Comparison of ENCODE assay signal across 19 cellular contexts in genomic region chr20:64040231-64041039, GRCh38. TPM values are rescaled to one million over a fixed set of nuclear protein-coding genes. Genes with fewer than 3 reads are reported as not detected.
DNase-seq lines count a peak whose midpoint lies in the region; ATAC-seq and TF ChIP-seq lines count a peak whose summit lies in the region.
"Had no signal": no experiment of that assay in that cellular context is flagged by ENCODE, and none has a peak within 500 bp of the region (broad histone marks: within the 10 kb centered on the region; RNA-seq: fewer than 3 reads in every experiment).

No MANE protein-coding gene starts in this region.

- H3K27ac ChIP-seq in BLaER1: peak overlapping the region; percentile 24; the same call in 1 of the 2 replicates
- H3K27ac ChIP-seq in lower lobe of right lung: peak overlapping the region; percentile 76
- H3K27ac ChIP-seq: suprapubic skin had no signal

- intact Hi-C loops in activated CD4-positive, alpha-beta T cell treated with anti-CD3 and anti-CD28 coated beads for 36 hours (cut with DNase I, micrococcal nuclease): loop anchor here in 1 of 2 experiments (1.0 kb wide), 1 partner anchor 15 kb away; no protein-coding TSS in a partner anchor
- intact Hi-C loops in lower lobe of right lung (cut with DNase I): no loop called here

- no peak overlapping the region for H3K9ac ChIP-seq in BLaER1

- H3K9me3 Mint-ChIP-seq in activated CD4-positive, alpha-beta T cell treated with anti-CD3 and anti-CD28 coated beads for 36 hours (ENCODE audit: low read depth): no peaks in the 10 kb centered on the region
- H3K9me3 Mint-ChIP-seq in T-cell: no peaks in the 10 kb centered on the region
- H3K9me3 Mint-ChIP-seq: HFFc6 had no signal

- no peak for TF ChIP-seq CTCF in lower lobe of right lung (IDR thresholded peaks at IDR 0.05)

- H3K4me1 ChIP-seq in BLaER1 (peaks cover 78% of the 10 kb centered on the region), lower lobe of right lung (peaks cover 51% of the 10 kb centered on the region)

- no peak for ATAC-seq in activated CD4-positive, alpha-beta T cell treated with anti-CD3 and anti-CD28 coated beads for 36 hours
- ATAC-seq in T-cell (replicated peaks in 1 of 4) (no peak), lower lobe of right lung (no peak)

- H3K9me3 ChIP-seq in BLaER1 (no peaks in the 10 kb centered on the region), lower lobe of right lung (no peaks in the 10 kb centered on the region)
- H3K9me3 ChIP-seq: A549, suprapubic skin had no signal

- CTCF ChIA-PET in activated CD4-positive, alpha-beta T cell treated with anti-CD3 and anti-CD28 coated beads for 36 hours (lab: Charles Lee): interaction anchor here (0.8 to 2.9 kb wide), 11 partner anchors 11 to 81 kb away, joined by 3 to 32 read pairs (median 5); partner anchors contain the start of genes PRPF6 and SAMD10
- CTCF ChIA-PET in T-cell (lab: Charles Lee): no interaction called here

- peaks cover 21% of the 10 kb centered on the region; the same call in 1 of the 2 replicates for H4K20me1 ChIP-seq in BLaER1

- H3K36me3 ChIP-seq in BLaER1 (no peaks in the 10 kb centered on the region), lower lobe of right lung (no peaks in the 10 kb centered on the region)
- H3K36me3 ChIP-seq: suprapubic skin had no signal

- H3K4me2 ChIP-seq in BLaER1: peak overlapping the region; percentile 99

- H3K27me3 Mint-ChIP-seq in activated CD4-positive, alpha-beta T cell treated with anti-CD3 and anti-CD28 coated beads for 36 hours: peaks cover 2% of the 10 kb centered on the region
- H3K27me3 Mint-ChIP-seq in T-cell: no peaks in the 10 kb centered on the region

- H3K4me3 ChIP-seq in BLaER1 (no peak overlapping the region), lower lobe of right lung (no peak overlapping the region)
- H3K4me3 ChIP-seq: A549 had no signal

- H3K27me3 ChIP-seq in BLaER1 (peaks cover 78% of the 10 kb centered on the region), lower lobe of right lung (ENCODE audit: low read depth) (peaks cover 44% of the 10 kb centered on the region)

- no peak for DNase-seq in activated CD4-positive, alpha-beta T cell treated with anti-CD3 and anti-CD28 coated beads for 36 hours
- no peak for DNase-seq in activated CD4-positive, alpha-beta T cell treated with anti-CD3 and anti-CD28 coated beads, Interleukin-2, amount 50 U/mL, for 1 hour
- DNase-seq in T-cell (no peak), lower lobe of right lung (no peak), NCI-H2107 (lab: John Stamatoyannopoulos, UW) (no peak)
- DNase-seq in effector CD4-positive, alpha-beta T cell: no peak
- no peak for DNase-seq in stimulated activated CD8-positive, alpha-beta memory T cell treated with anti-CD3 and anti-CD28 coated beads, Interleukin-4, amount 100 ng/mL, for 48 hours
- DNase-seq: amniotic stem cell, COR-L47, HFFc6, Karpas-422, NCI-H1436, NCI-H226, SIG-M5 had no signal

- peak overlapping the region; percentile 61 for H3K4me3 Mint-ChIP-seq in activated CD4-positive, alpha-beta T cell treated with anti-CD3 and anti-CD28 coated beads for 36 hours
- peak overlapping the region; percentile 62 to 81 (median 79) for H3K4me3 Mint-ChIP-seq in T-cell
- H3K4me3 Mint-ChIP-seq: HFFc6 had no signal

- peaks cover 33% of the 10 kb centered on the region for H3K4me1 Mint-ChIP-seq in activated CD4-positive, alpha-beta T cell treated with anti-CD3 and anti-CD28 coated beads for 36 hours
- H3K4me1 Mint-ChIP-seq in T-cell: peaks cover 47 to 66% (median 52%) of the 10 kb centered on the region in 3 donors

- H3K36me3 Mint-ChIP-seq in activated CD4-positive, alpha-beta T cell treated with anti-CD3 and anti-CD28 coated beads for 36 hours (ENCODE audit: low read depth): peaks cover under 1% of the 10 kb centered on the region
- no peaks in the 10 kb centered on the region for H3K36me3 Mint-ChIP-seq in T-cell

- POLR2A ChIA-PET in activated CD4-positive, alpha-beta T cell treated with anti-CD3 and anti-CD28 coated beads for 36 hours (lab: Charles Lee): no interaction called here
- POLR2A ChIA-PET in T-cell (lab: Charles Lee): interaction anchor here in 1 of 2 donors (0.5 kb wide), 1 partner anchor 38 kb away, joined by 7 read pairs; no protein-coding TSS in a partner anchor

- no peak overlapping the region for H3K27ac Mint-ChIP-seq in activated CD4-positive, alpha-beta T cell treated with anti-CD3 and anti-CD28 coated beads for 36 hours
- peak overlapping the region; percentile 87 to 89 for H3K27ac Mint-ChIP-seq in T-cell
- H3K27ac Mint-ChIP-seq: HFFc6, progenitor cell of endocrine pancreas had no signal

RNA-seq across cellular contexts. Expression of gene C20orf204, which starts 4.5 kb away (rescaled TPM):
- total RNA-seq in activated CD4-positive, alpha-beta T cell treated with anti-CD3 and anti-CD28 coated beads for 36 hours: 1 to 10 TPM; 2.3 to 3.3 TPM
- total RNA-seq in T-cell: 10 to 100 TPM in 2 of 5 donors, 1 to 10 TPM in 3; 4.5 to 20.8 (median 9.5) TPM
- 1.2 TPM for total RNA-seq in lower lobe of right lung

RNA-seq across cellular contexts. Expression of gene SOX18, which starts 9.0 kb away (rescaled TPM):
- total RNA-seq in activated CD4-positive, alpha-beta T cell treated with anti-CD3 and anti-CD28 coated beads for 36 hours: not detected
- total RNA-seq in T-cell: under 1 TPM in 3 of 5 donors, not detected in 2; 0.35 to 0.56 (median 0.44) TPM
- 48.3 TPM for total RNA-seq in lower lobe of right lung
- total RNA-seq: epithelial cell of proximal tubule, progenitor cell of endocrine pancreas had no signal

RNA-seq across cellular contexts. Expression of gene TCEA2, which starts 22.6 kb away (rescaled TPM):
- 10 to 100 TPM; 40.6 to 50.0 TPM for total RNA-seq in activated CD4-positive, alpha-beta T cell treated with anti-CD3 and anti-CD28 coated beads for 36 hours
- 10 to 100 TPM; 25.8 to 49.7 (median 40.1) TPM for total RNA-seq in T-cell
- 38.8 TPM for total RNA-seq in lower lobe of right lung

RNA-seq across cellular contexts. Expression of gene RGS19, which starts 38.9 kb away (rescaled TPM):
- 10 to 100 TPM; 39.6 to 40.2 TPM for total RNA-seq in activated CD4-positive, alpha-beta T cell treated with anti-CD3 and anti-CD28 coated beads for 36 hours
- total RNA-seq in T-cell (10 to 100 TPM; 39.2 to 61.7 (median 57.3) TPM), lower lobe of right lung (57.5 TPM)

RNA-seq across cellular contexts. Expression of gene OPRL1, which starts 39.4 kb away (rescaled TPM):
- total RNA-seq in activated CD4-positive, alpha-beta T cell treated with anti-CD3 and anti-CD28 coated beads for 36 hours: under 1 TPM; 0.42 to 0.50 TPM
- total RNA-seq in T-cell (1 to 10 TPM; 1.1 to 1.9 (median 1.5) TPM), lower lobe of right lung (2.6 TPM)

Comparison
In these comparisons a context has a peak if more than half of its experiments do, and no peak if none do; other contexts are left out.
1. RNA of gene SOX18, which starts 9.0 kb away (total RNA-seq): 48.3 TPM in lower lobe of right lung (single experiment); 0.35 to 0.56 TPM in T-cell and not detected in activated CD4-positive, alpha-beta T cell treated with anti-CD3 and anti-CD28 coated beads for 36 hours; every median in the first group is over 10 times any median in the second.